In genomic region chr4:146159384-146160058, GRCh38 we compare ENCODE assay signal across 10 cellular contexts. TPM values are rescaled to one million over a fixed set of nuclear protein-coding genes. Genes with fewer than 3 reads are reported as not detected.
DNase-seq lines count a peak whose midpoint lies in the region; ATAC-seq, FAIRE-seq and TF ChIP-seq lines count a peak whose summit lies in the region.
"Had no signal": no experiment of that assay in that cellular context is flagged by ENCODE, and none has a peak within 500 bp of the region (broad histone marks: within the 10 kb centered on the region; RNA-seq: fewer than 3 reads in every experiment).

No MANE protein-coding gene starts in this region.

- H3K27me3 ChIP-seq in naive thymus-derived CD4-positive, alpha-beta T cell (ENCODE audit: control insufficient read depth in 2 of 2, insufficient read depth in 2 of 2, low read length in 2 of 2), result peaks cover 0 to 4% of the 10 kb centered on the region in 2 donors
- H3K27me3 ChIP-seq: pancreas had no signal

- peak; percentile 65 for ATAC-seq in GM18870 (IDR thresholded peaks at IDR 0.05; ENCODE audit: unreplicated experiment)
- peak; percentile 80 for ATAC-seq in GM21528 (IDR thresholded peaks at IDR 0.05; ENCODE audit: low FRiP score, unreplicated experiment)
- peak; percentile 65 for ATAC-seq in HG03135 (IDR thresholded peaks at IDR 0.05; ENCODE audit: unreplicated experiment)
- peak; percentile 16 for ATAC-seq in naive thymus-derived CD4-positive, alpha-beta T cell
- ATAC-seq: pancreas had no signal

- H3K4me3 Mint-ChIP-seq in naive thymus-derived CD4-positive, alpha-beta T cell, result no peak overlapping the region

- no peak for TF ChIP-seq CTCF in D721Med (IDR thresholded peaks at IDR 0.05; ENCODE audit: insufficient read depth, missing control alignments)

- intact Hi-C loops in naive thymus-derived CD4-positive, alpha-beta T cell (cut with micrococcal nuclease), result no loop called here

- H3K9me3 ChIP-seq in naive thymus-derived CD4-positive, alpha-beta T cell (ENCODE audit: control insufficient read depth in 2 of 3, low read length in 3 of 3), result peaks cover 0 to 5% (median 0%) of the 10 kb centered on the region in 3 experiments
- H3K9me3 ChIP-seq: pancreas had no signal

- H3K27ac Mint-ChIP-seq in naive thymus-derived CD4-positive, alpha-beta T cell, result no peak overlapping the region

- H3K4me1 Mint-ChIP-seq in naive thymus-derived CD4-positive, alpha-beta T cell, result peaks cover 0 to 8% (median 0%) of the 10 kb centered on the region in 7 donors

- H3K36me3 ChIP-seq in naive thymus-derived CD4-positive, alpha-beta T cell (ENCODE audit: control insufficient read depth in 2 of 3, insufficient read depth in 3 of 3, low read length in 3 of 3), result no peaks in the 10 kb centered on the region
- H3K36me3 ChIP-seq: pancreas had no signal

- CTCF ChIA-PET in naive thymus-derived CD4-positive, alpha-beta T cell (lab: Charles Lee), result no interaction called here

- peaks cover 0 to 8% (median 4%) of the 10 kb centered on the region in 5 donors for H3K36me3 Mint-ChIP-seq in naive thymus-derived CD4-positive, alpha-beta T cell

- DNase-seq in naive thymus-derived CD4-positive, alpha-beta T cell, result no peak
- no peak for DNase-seq in pons (ENCODE audit: low spot score)
- no peak for DNase-seq in D721Med (ENCODE audit: insufficient read length, low spot score)
- DNase-seq in activated T-cell treated with anti-CD3 and anti-CD28 coated beads for 4 hours, result no peak
- DNase-seq: activated CD4-positive, alpha-beta T cell treated with anti-CD3 and anti-CD28 coated beads, Interleukin-2, amount 50 U/mL, for 1 hour; aorta; pancreas had no signal

- no peaks in the 10 kb centered on the region for H3K4me1 ChIP-seq in naive thymus-derived CD4-positive, alpha-beta T cell (ENCODE audit: control insufficient read depth in 2 of 2, insufficient read depth in 2 of 2, low read length in 2 of 2)
- H3K4me1 ChIP-seq: pancreas had no signal

- POLR2A ChIA-PET in naive thymus-derived CD4-positive, alpha-beta T cell (lab: Charles Lee), result no interaction called here

- no peak overlapping the region for H3K4me3 ChIP-seq in naive thymus-derived CD4-positive, alpha-beta T cell (ENCODE audit: low read length)
- H3K4me3 ChIP-seq: pancreas had no signal

- no peak for FAIRE-seq in D721Med (lab: Jason Lieb, UNC)
- FAIRE-seq: pancreas had no signal

- peaks cover 0 to 40% (median 11%) of the 10 kb centered on the region in 11 donors for H3K9me3 Mint-ChIP-seq in naive thymus-derived CD4-positive, alpha-beta T cell

- H3K27ac ChIP-seq in naive thymus-derived CD4-positive, alpha-beta T cell (ENCODE audit: low read depth, low read length), result no peak overlapping the region
- H3K27ac ChIP-seq: pancreas had no signal

- H3K27me3 Mint-ChIP-seq in naive thymus-derived CD4-positive, alpha-beta T cell, result peaks cover 8 to 45% (median 14%) of the 10 kb centered on the region in 5 donors

RNA-seq across cellular contexts. Expression of gene LSM6, which starts 16.0 kb away (rescaled TPM):
- 10 to 100 TPM; 24.7 to 49.7 (median 46.2) TPM for total RNA-seq in naive thymus-derived CD4-positive, alpha-beta T cell
- 10 to 100 TPM; 48.3 to 73.6 TPM for polyA plus RNA-seq in naive thymus-derived CD4-positive, alpha-beta T cell

RNA-seq across cellular contexts. Expression of gene REELD1, which starts 54.8 kb away (rescaled TPM):
- 1 to 10 TPM in 3 of 5 experiments, under 1 TPM in 1, not detected in 1; 0.89 to 1.7 (median 1.4) TPM for total RNA-seq in naive thymus-derived CD4-positive, alpha-beta T cell
- under 1 TPM in 1 of 2 donors, not detected in 1; 0.23 TPM for polyA plus RNA-seq in naive thymus-derived CD4-positive, alpha-beta T cell

Comparison
In these comparisons a context has a peak if more than half of its experiments do, and no peak if none do; other contexts are left out.
1. ATAC-seq: peak in every context shown above with its lines; median percentile 80 in GM21528; 65 in GM18870; 65 in HG03135; 16 in naive thymus-derived CD4-positive, alpha-beta T cell.